ENCODE assay signal across 19 cellular contexts in genomic region chr6:156954781-156955180, GRCh38.
A peak's percentile ranks its signal among the peaks of the same experiment; 100 is the strongest.
DNase-seq lines count a peak whose midpoint lies in the region; ATAC-seq and TF ChIP-seq lines count a peak whose summit lies in the region.
"Had no signal": no experiment of that assay in that cellular context is flagged by ENCODE, and none has a peak within 500 bp of the region (broad histone marks: within the 10 kb centered on the region; RNA-seq: fewer than 3 reads in every experiment).

No MANE protein-coding gene starts in this region.

- H3K27ac ChIP-seq in right cardiac atrium (ENCODE audit: low read length), result peak overlapping the region; percentile 7
- peak overlapping the region; percentile 94 for H3K27ac ChIP-seq in osteoblast (ENCODE audit: low read depth, low read length)
- H3K27ac ChIP-seq in foreskin keratinocyte, result no peak overlapping the region

- H2AFZ ChIP-seq in osteoblast (ENCODE audit: low read length), result no peak overlapping the region

- ATAC-seq in right cardiac atrium, result no peak
- ATAC-seq in Right ventricle myocardium superior (ENCODE audit: poor library complexity), result no peak
- no peak for ATAC-seq in central memory CD8-positive, alpha-beta T cell (replicated peaks; ENCODE audit: extremely low read depth, poor library complexity, severe bottlenecking)
- ATAC-seq in foreskin keratinocyte, result no peak
- ATAC-seq: activated CD4-positive, alpha-beta T cell treated with anti-CD3 and anti-CD28 coated beads for 36 hours had no signal

- H3K9me3 Mint-ChIP-seq in central memory CD8-positive, alpha-beta T cell, result no peaks in the 10 kb centered on the region
- H3K9me3 Mint-ChIP-seq: activated naive CD4-positive, alpha-beta T cell treated with anti-CD3 and anti-CD28 coated beads for 36 hours; dendritic cell treated with granulocyte-macrophage colony-stimulating factor and Interleukin-4, amounts not matched to agents 40 ng/mL and 50 ng/mL, for 4 days; T-helper 2 cell treated with Interferon-gamma antibody and Interleukin-4, amounts not matched to agents 5 μg/mL and 100 μg/mL, for 36 hours had no signal

- H3K36me3 ChIP-seq in osteoblast (ENCODE audit: insufficient read depth, low read length), result no peaks in the 10 kb centered on the region
- H3K36me3 ChIP-seq: spleen had no signal

- peaks cover 65% of the 10 kb centered on the region for H3K4me1 Mint-ChIP-seq in central memory CD8-positive, alpha-beta T cell

- WGBS in right cardiac atrium, result 89% methylated on average over 12 of the region's 12 CpGs

- no peaks in the 10 kb centered on the region for H3K27me3 Mint-ChIP-seq in central memory CD8-positive, alpha-beta T cell
- H3K27me3 Mint-ChIP-seq: activated CD4-positive, alpha-beta T cell treated with anti-CD3 and anti-CD28 coated beads for 36 hours; dendritic cell treated with granulocyte-macrophage colony-stimulating factor and Interleukin-4, amounts not matched to agents 40 ng/mL and 50 ng/mL, for 4 days had no signal

- TF ChIP-seq CTCF in osteoblast (IDR thresholded peaks at IDR 0.05; ENCODE audit: extremely low read depth, low read depth, low read length) (no peak), foreskin keratinocyte (conservative IDR thresholded peaks at IDR 0.05) (no peak)

- H3K4me3 ChIP-seq in right cardiac atrium (ENCODE audit: low read length) (no peak overlapping the region), osteoblast (ENCODE audit: insufficient read depth, low read length) (no peak overlapping the region)
- H3K4me3 ChIP-seq: spleen had no signal

- no peak for TF ChIP-seq POLR2A in erythroblast (IDR thresholded peaks at IDR 0.05; ENCODE audit: low read length)

- no peaks in the 10 kb centered on the region for H3K9me3 ChIP-seq in right cardiac atrium (ENCODE audit: control insufficient read depth, low read length)
- H3K9me3 ChIP-seq in osteoblast (ENCODE audit: low read depth, low read length), result no peaks in the 10 kb centered on the region
- H3K9me3 ChIP-seq: spleen had no signal

- H3K4me2 ChIP-seq in osteoblast (ENCODE audit: insufficient read depth, low read length), result no peak overlapping the region

- H3K36me3 Mint-ChIP-seq in central memory CD8-positive, alpha-beta T cell (ENCODE audit: insufficient read depth), result no peaks in the 10 kb centered on the region

- DNase-seq in right cardiac atrium (no peak), Right ventricle myocardium superior (no peak), osteoblast (ENCODE audit: insufficient read length, low spot score, missing footprints) (no peak), erythroblast (lab: John Stamatoyannopoulos, UW) (no peak), foreskin keratinocyte (no peak)
- no peak for DNase-seq in central memory CD8-positive, alpha-beta T cell (ENCODE audit: low spot score in 2 of 2)
- no peak for DNase-seq in stimulated activated naive CD4-positive, alpha-beta T cell treated with Interleukin-2 at 50 U/mL for 16 hours (lab: John Stamatoyannopoulos, UW)
- no peak for DNase-seq in activated CD4-positive, alpha-beta T cell treated with anti-CD3 and anti-CD28 coated beads for 48 hours
- DNase-seq: activated CD4-positive, alpha-beta T cell treated with anti-CD3 and anti-CD28 coated beads for 36 hours; activated naive CD4-positive, alpha-beta T cell treated with anti-CD3 and anti-CD28 coated beads for 36 hours; mesendoderm; NCI-H2171; NK-92 treated with Interleukin-12 subunit alpha and Interleukin-12 subunit beta, amount 100 ng/mL, for 24 hours; nucleus accumbens; SHP77; spleen; stimulated activated naive CD4-positive, alpha-beta T cell had no signal

- peaks cover 76% of the 10 kb centered on the region for H3K79me2 ChIP-seq in osteoblast (ENCODE audit: insufficient read depth, low read length)

- H3K4me1 ChIP-seq in right cardiac atrium (ENCODE audit: control insufficient read depth, insufficient read depth, low read length), result peaks cover 15% of the 10 kb centered on the region
- H3K4me1 ChIP-seq in osteoblast (ENCODE audit: insufficient read depth, low read length), result peaks cover 40% of the 10 kb centered on the region
- H3K4me1 ChIP-seq in foreskin keratinocyte, result peaks cover 22% of the 10 kb centered on the region

- H3K27ac Mint-ChIP-seq in central memory CD8-positive, alpha-beta T cell (ENCODE audit: low read depth), result peak overlapping the region; percentile 13
- H3K27ac Mint-ChIP-seq: activated CD4-positive, alpha-beta T cell treated with anti-CD3 and anti-CD28 coated beads for 36 hours; activated naive CD4-positive, alpha-beta T cell treated with anti-CD3 and anti-CD28 coated beads for 36 hours; dendritic cell treated with granulocyte-macrophage colony-stimulating factor and Interleukin-4, amounts not matched to agents 40 ng/mL and 50 ng/mL, for 4 days; T-helper 2 cell treated with Interferon-gamma antibody and Interleukin-4, amounts not matched to agents 5 μg/mL and 100 μg/mL, for 36 hours had no signal

- no peaks in the 10 kb centered on the region for H4K20me1 ChIP-seq in osteoblast (ENCODE audit: insufficient read depth, low read length)

- intact Hi-C loops in right cardiac atrium (cut with DNase I) (loop anchor here in 2 of 4 donors (10.0 kb wide), 2 partner anchors 180 to 270 kb away; partner anchors contain the start of gene ARID1B (in 1 of the 2)), Right ventricle myocardium superior (cut with DNase I) (loop anchor here (10.0 kb wide), 2 partner anchors 270 to 390 kb away; no protein-coding TSS in a partner anchor)

- no peak overlapping the region for H3K4me3 Mint-ChIP-seq in central memory CD8-positive, alpha-beta T cell
- H3K4me3 Mint-ChIP-seq: activated CD4-positive, alpha-beta T cell treated with anti-CD3 and anti-CD28 coated beads for 36 hours; activated naive CD4-positive, alpha-beta T cell treated with anti-CD3 and anti-CD28 coated beads for 36 hours; dendritic cell treated with granulocyte-macrophage colony-stimulating factor and Interleukin-4, amounts not matched to agents 40 ng/mL and 50 ng/mL, for 4 days; T-helper 2 cell treated with Interferon-gamma antibody and Interleukin-4, amounts not matched to agents 5 μg/mL and 100 μg/mL, for 36 hours had no signal

- H3K27me3 ChIP-seq in right cardiac atrium (ENCODE audit: control insufficient read depth, insufficient read depth), result no peaks in the 10 kb centered on the region
- H3K27me3 ChIP-seq in osteoblast (ENCODE audit: insufficient read depth, low read length), result no peaks in the 10 kb centered on the region
- H3K27me3 ChIP-seq in foreskin keratinocyte, result no peaks in the 10 kb centered on the region
- H3K27me3 ChIP-seq: spleen had no signal
